9 cellular contexts compared by ENCODE assay signal in the genomic region with DNA sequence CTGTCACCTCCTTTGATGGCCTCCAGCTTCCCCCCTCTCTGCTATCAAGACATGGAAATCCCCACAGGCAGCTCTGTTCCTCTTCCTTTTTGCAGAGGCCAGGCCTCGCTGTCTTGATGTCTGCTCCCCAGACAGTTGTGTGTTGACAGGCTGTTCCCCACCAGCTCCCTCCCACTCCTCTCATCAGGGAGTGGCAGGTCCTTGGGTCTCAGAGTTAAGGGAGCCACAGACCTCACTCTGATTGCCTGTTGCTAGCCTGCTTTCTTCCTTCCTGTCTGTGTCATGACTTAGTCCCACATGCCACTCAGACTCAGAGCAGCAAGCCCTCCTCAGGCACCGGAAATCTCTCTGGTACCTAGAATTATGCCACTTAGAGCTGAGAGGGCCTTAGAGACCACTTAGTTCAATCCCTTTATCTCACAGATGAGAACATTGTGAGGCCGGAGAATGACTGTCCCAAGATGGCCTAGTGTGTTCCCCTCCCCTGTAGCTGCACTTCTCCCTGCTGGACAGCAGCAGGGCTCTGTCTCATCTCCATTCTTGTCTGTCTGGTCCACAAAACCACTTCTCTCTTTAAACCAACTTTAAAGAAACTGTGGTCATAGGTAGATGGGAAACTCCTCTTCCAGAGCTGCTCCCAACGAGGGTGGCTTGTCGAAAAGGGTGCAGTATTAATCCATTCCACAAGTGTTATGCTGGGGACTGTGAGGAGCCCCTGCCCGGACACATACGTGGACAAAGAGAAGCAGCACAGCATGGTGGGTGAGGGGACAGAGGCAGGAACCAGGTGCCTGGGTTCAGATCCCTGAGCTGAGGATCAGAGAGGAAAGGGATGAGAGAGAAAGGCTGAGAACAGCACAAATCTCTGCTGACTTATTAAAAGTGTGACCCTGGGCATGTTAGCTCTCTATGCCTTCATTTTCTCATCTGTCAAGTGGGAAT. TPM values are rescaled to one million over a fixed set of nuclear protein-coding genes. Genes with fewer than 3 reads are reported as not detected.
A peak's percentile ranks its signal among the peaks of the same experiment; 100 is the strongest.
DNase-seq lines count a peak whose midpoint lies in the region; ATAC-seq and TF ChIP-seq lines count a peak whose summit lies in the region.
"Had no signal": no experiment of that assay in that cellular context is flagged by ENCODE, and none has a peak within 500 bp of the region (broad histone marks: within the 10 kb centered on the region; RNA-seq: fewer than 3 reads in every experiment).

No MANE protein-coding gene starts in this region.

- H3K27ac ChIP-seq in gastrocnemius medialis (peak overlapping the region in 2 of 4 donors; percentile 25 to 42), A673 (ENCODE audit: low read depth, low read length, poor library complexity, severe bottlenecking) (no peak overlapping the region)

- no peaks in the 10 kb centered on the region for H3K9me3 ChIP-seq in gastrocnemius medialis
- no peaks in the 10 kb centered on the region for H3K9me3 ChIP-seq in A673 (ENCODE audit: low read depth, low read length, poor library complexity, severe bottlenecking)
- H3K9me3 ChIP-seq: body of pancreas had no signal

- in situ Hi-C loops in gastrocnemius medialis (cut with MboI; ENCODE audit: low sequenced_read_pairs in 4 of 4) = loop anchor here in 1 of 4 donors (5.0 kb wide), 1 partner anchor 42 kb away; no protein-coding TSS in a partner anchor

- H3K36me3 Mint-ChIP-seq in activated naive CD8-positive, alpha-beta T cell treated with anti-CD3 and anti-CD28 coated beads, Interleukin-2, amount 50 U/mL, for 24 hours (ENCODE audit: low read depth) = peaks cover 34% of the 10 kb centered on the region

- peaks cover 60% of the 10 kb centered on the region for H3K4me1 Mint-ChIP-seq in activated naive CD8-positive, alpha-beta T cell treated with anti-CD3 and anti-CD28 coated beads, Interleukin-2, amount 50 U/mL, for 24 hours

- BruUV-seq in A673 (replicated peaks; lab: Mats Ljungman, UMichigan) = no TSS peak

- H3K4me3 ChIP-seq in gastrocnemius medialis = peak overlapping the region in 3 of 4 donors; percentile 1 to 84 (median 8)
- H3K4me3 ChIP-seq in A673 (ENCODE audit: low read depth, low read length, poor library complexity, severe bottlenecking) = no peak overlapping the region
- H3K4me3 ChIP-seq: body of pancreas had no signal

- H3K27ac Mint-ChIP-seq in activated naive CD8-positive, alpha-beta T cell treated with anti-CD3 and anti-CD28 coated beads, Interleukin-2, amount 50 U/mL, for 24 hours = peak overlapping the region; percentile 97

- DNase-seq in NOMO-1 (lab: John Stamatoyannopoulos, UW; ENCODE audit: unreplicated experiment in 2 of 2) (peak; percentile 22 to 40), NOMO-1 treated with dmso at 0.1 percent for 144 hours (lab: John Stamatoyannopoulos, UW; ENCODE audit: unreplicated experiment) (no peak), T-helper 2 cell (peak in 4 of 5 experiments; percentile 36 to 91 (median 60)), gastrocnemius medialis (no peak), D341Med (ENCODE audit: low spot score) (no peak), A673 (ENCODE audit: low spot score) (no peak)
- DNase-seq in activated naive CD8-positive, alpha-beta T cell treated with anti-CD3 and anti-CD28 coated beads, Interleukin-2, amount 50 U/mL, for 24 hours = peak; percentile 60

- H3K36me3 ChIP-seq in gastrocnemius medialis = peaks cover 0 to 61% of the 10 kb centered on the region in 2 donors
- H3K36me3 ChIP-seq in A673 (ENCODE audit: insufficient read depth, low read length, poor library complexity, severe bottlenecking) = no peaks in the 10 kb centered on the region

- no peaks in the 10 kb centered on the region for H3K9me3 Mint-ChIP-seq in activated naive CD8-positive, alpha-beta T cell treated with anti-CD3 and anti-CD28 coated beads, Interleukin-2, amount 50 U/mL, for 24 hours

- POLR2A ChIA-PET in A673 (lab: Charles Lee; ENCODE audit: low non-redundant PET) = no interaction called here

- ATAC-seq in HG03097 (IDR thresholded peaks at IDR 0.05; ENCODE audit: low FRiP score, unreplicated experiment) (peak; percentile 59), gastrocnemius medialis (no peak)
- peak; percentile 61 for ATAC-seq in activated naive CD8-positive, alpha-beta T cell treated with anti-CD3 and anti-CD28 coated beads, Interleukin-2, amount 50 U/mL, for 24 hours
- ATAC-seq: body of pancreas had no signal

- no peak for TF ChIP-seq POLR2A in gastrocnemius medialis (IDR thresholded peaks at IDR 0.05)

- no peaks in the 10 kb centered on the region for H3K27me3 Mint-ChIP-seq in activated naive CD8-positive, alpha-beta T cell treated with anti-CD3 and anti-CD28 coated beads, Interleukin-2, amount 50 U/mL, for 24 hours

- H3K4me3 Mint-ChIP-seq in activated naive CD8-positive, alpha-beta T cell treated with anti-CD3 and anti-CD28 coated beads, Interleukin-2, amount 50 U/mL, for 24 hours = peak overlapping the region; percentile 74

- H3K4me1 ChIP-seq in gastrocnemius medialis = peaks cover 37 to 39% of the 10 kb centered on the region in 2 donors
- no peaks in the 10 kb centered on the region for H3K4me1 ChIP-seq in A673 (ENCODE audit: insufficient read depth, low read length, poor library complexity, severe bottlenecking)
- H3K4me1 ChIP-seq: body of pancreas had no signal

- CTCF ChIA-PET in A673 (lab: Charles Lee) = no interaction called here

- H3K27me3 ChIP-seq in gastrocnemius medialis (no peaks in the 10 kb centered on the region), A673 (replicated peaks; ENCODE audit: insufficient read depth, low read depth, low read length, poor library complexity) (no peaks in the 10 kb centered on the region)
- H3K27me3 ChIP-seq: body of pancreas had no signal

- intact Hi-C loops in gastrocnemius medialis (cut with DNase I; ENCODE audit: low total_unique reads) (loop anchor here (2.0 kb wide), 1 partner anchor 14 kb away; no protein-coding TSS in a partner anchor), A673 (cut with micrococcal nuclease; ENCODE audit: unreplicated experiment) (no loop called here)

- no peak for TF ChIP-seq CTCF in gastrocnemius medialis (IDR thresholded peaks at IDR 0.05 in 4 of 5, conservative IDR thresholded peaks at IDR 0.05 in 1 of 5)
- no peak for TF ChIP-seq CTCF in A673 (conservative IDR thresholded peaks at IDR 0.05; ENCODE audit: low read depth, low read length)

RNA-seq across cellular contexts. Expression of a gene that starts 4.2 kb away (rescaled TPM):
- total RNA-seq in gastrocnemius medialis = 100 to 1,000 TPM; 104 to 185 (median 112) TPM
- total RNA-seq in A673 (2021) = 0.19 and 0.42 TPM in 2 replicates

Comparison
In these comparisons a context has a peak if more than half of its experiments do, and no peak if none do; other contexts are left out.
1. DNase-seq: peak in NOMO-1 (2 of 2), T-helper 2 cell (4 of 5) and activated naive CD8-positive, alpha-beta T cell treated with anti-CD3 and anti-CD28 coated beads, Interleukin-2, amount 50 U/mL, for 24 hours (single experiment); none in NOMO-1 treated with dmso at 0.1 percent for 144 hours (single experiment), gastrocnemius medialis (0 of 2), D341Med (single experiment) and A673 (single experiment).
2. ATAC-seq: peak in HG03097 (single experiment) and activated naive CD8-positive, alpha-beta T cell treated with anti-CD3 and anti-CD28 coated beads, Interleukin-2, amount 50 U/mL, for 24 hours (single experiment); none in gastrocnemius medialis (0 of 2).
3. RNA of a gene that starts 4.2 kb away (total RNA-seq): 104 to 185 TPM in gastrocnemius medialis; 0.19 to 0.42 TPM in A673; every median in the first group is over 10 times any median in the second.